In genomic region chr14:31283568-31284252, GRCh38 we compare ENCODE assay signal across 10 cellular contexts.
DNase-seq lines count a peak whose midpoint lies in the region; ATAC-seq, FAIRE-seq and TF ChIP-seq lines count a peak whose summit lies in the region.
"Had no signal": no experiment of that assay in that cellular context is flagged by ENCODE, and none has a peak within 500 bp of the region (broad histone marks: within the 10 kb centered on the region; RNA-seq: fewer than 3 reads in every experiment).

No MANE protein-coding gene starts in this region.

- ATAC-seq in GM18867 (IDR thresholded peaks at IDR 0.05; ENCODE audit: unreplicated experiment) (peak; percentile 77), HG02623 (IDR thresholded peaks at IDR 0.05; ENCODE audit: unreplicated experiment) (peak; percentile 71), HepG2 (no peak)

- POLR2A ChIA-PET in HepG2 (lab: Yijun Ruan, JAX): interaction anchor here (1.5 to 2.6 kb wide), 2 partner anchors 26 to 76 kb away, joined by 8 to 15 read pairs; partner anchors contain the start of gene HECTD1

- no peak for TF ChIP-seq POLR2A in HepG2 (IDR thresholded peaks at IDR 0.05; ENCODE audit: insufficient read depth in 1 of 2, low read depth in 2 of 2, low read length in 2 of 2)
- no peak for TF ChIP-seq POLR2A in erythroblast (IDR thresholded peaks at IDR 0.05; ENCODE audit: low read length)

- H3K4me3 ChIP-seq in HepG2 (replicated peaks in 1 of 3; ENCODE audit: insufficient read depth in 1 of 3, low read depth in 2 of 3, low read length in 3 of 3): no peak overlapping the region

- no peaks in the 10 kb centered on the region for H3K36me3 ChIP-seq in HepG2 (replicated peaks in 1 of 2; ENCODE audit: control insufficient read depth in 1 of 2, insufficient read depth in 2 of 2, low read length in 2 of 2)

- H3K4me1 ChIP-seq in HepG2 (ENCODE audit: insufficient read depth, low read length): peaks cover 56% of the 10 kb centered on the region

- CTCF ChIA-PET in HepG2 (lab: Yijun Ruan, JAX; ENCODE audit: low intra/inter-chr PET ratio, low total read pairs): no interaction called here

- peak overlapping the region; percentile 87 for H2AFZ ChIP-seq in HepG2 (ENCODE audit: low read length)

- TF ChIP-seq EP300 in HepG2 (IDR thresholded peaks at IDR 0.05; ENCODE audit: low read depth in 2 of 2, low read length in 2 of 2) (0 out of 4 replicates have a peak, but pooled peaks of 1 of the 2 experiments have one; percentile 20), HepG2 (CRISPR knock-in tag; IDR thresholded peaks at IDR 0.05; ENCODE audit: borderline replicate concordance) (no peak)

- no peaks in the 10 kb centered on the region for H3K27me3 ChIP-seq in HepG2 (ENCODE audit: control insufficient read depth in 1 of 2, insufficient read depth in 2 of 2, low read length in 2 of 2)

- in situ Hi-C loops in HepG2 (cut with HindIII; ENCODE audit: extremely low pct_ligation_motif_present, low pct_unique_long_range_greater_than_20kb): no loop called here

- H3K4me2 ChIP-seq in HepG2 (ENCODE audit: low read depth, low read length): no peak overlapping the region; the same call in 1 of the 2 replicates

- no peak for FAIRE-seq in HepG2 (lab: Jason Lieb, UNC)
- FAIRE-seq: endometrium had no signal

- intact Hi-C loops in HepG2 (cut with micrococcal nuclease; ENCODE audit: unreplicated experiment): no loop called here

- no TSS peak for BruUV-seq in HepG2 (replicated peaks; lab: Mats Ljungman, UMichigan)

- H4K20me1 ChIP-seq in HepG2 (ENCODE audit: insufficient read depth, low read length): no peaks in the 10 kb centered on the region

- TF ChIP-seq CTCF in HepG2 (CRISPR knock-in tag; IDR thresholded peaks at IDR 0.05): no peak

- H3K79me2 ChIP-seq in HepG2 (ENCODE audit: insufficient read depth, low read length): no peaks in the 10 kb centered on the region

- peak overlapping the region; percentile 9 for H3K27ac ChIP-seq in HepG2 (ENCODE audit: extremely low read length, insufficient read depth, low read length)

- WGBS in HepG2 (ENCODE audit: low lambda C conversion rate): 52% methylated on average over 3 of the region's 3 CpGs

- DNase-seq in NCI-H146 treated with DMSO at 0.1 percent for 48 hours (lab: John Stamatoyannopoulos, UW; ENCODE audit: unreplicated experiment): peak; percentile 5
- DNase-seq in HepG2 (ENCODE audit: low spot score): no peak
- no peak for DNase-seq in NCI-H1417 treated with DMSO at 0.1 percent for 48 hours (lab: John Stamatoyannopoulos, UW)
- no peak for DNase-seq in erythroblast (lab: John Stamatoyannopoulos, UW)
- no peak for DNase-seq in NCI-H2227 (lab: John Stamatoyannopoulos, UW; ENCODE audit: unreplicated experiment)
- DNase-seq in occipital lobe (lab: John Stamatoyannopoulos, UW): no peak
- DNase-seq: activated CD8-positive, alpha-beta memory T cell treated with anti-CD3 and anti-CD28 coated beads, Interleukin-2, amount 50 U/mL, for 4 hours had no signal

- no peak overlapping the region for H3K9ac ChIP-seq in HepG2 (ENCODE audit: insufficient read depth, low read depth, low read length)

- no peak for TF ChIP-seq RAD21 in HepG2 (CRISPR knock-in tag; IDR thresholded peaks at IDR 0.05)

- H3K9me3 ChIP-seq in HepG2 (ENCODE audit: low read length): peaks cover 7% of the 10 kb centered on the region

TF ChIP-seq in HepG2, 621 proteins besides CTCF, POLR2A, EP300 and RAD21 (continues in another document):
- peak; percentile 38; the same call in 1 of the 2 replicates for TF ChIP-seq NFE2L2 (IDR thresholded peaks at IDR 0.05; ENCODE audit: low read length)
- no peak for TF ChIP-seq PAF1 (CRISPR knock-in tag; IDR thresholded peaks at IDR 0.05)
- no peak for TF ChIP-seq ELF3 (CRISPR knock-in tag; IDR thresholded peaks at IDR 0.05)
- TF ChIP-seq DMAP1 (CRISPR knock-in tag; IDR thresholded peaks at IDR 0.05): no peak
- 0 out of 2 replicates have a peak, but pooled peaks have one; percentile 35 for TF ChIP-seq KAT2B (IDR thresholded peaks at IDR 0.05; ENCODE audit: borderline replicate concordance, low read depth, low read length)
- TF ChIP-seq FOXP1 (IDR thresholded peaks at IDR 0.05): no peak
- TF ChIP-seq FOXP1 (CRISPR knock-in tag; IDR thresholded peaks at IDR 0.05): peak; percentile 70
- no peak for TF ChIP-seq ZNF670 (CRISPR knock-in tag; IDR thresholded peaks at IDR 0.05; ENCODE audit: borderline replicate concordance)
- no peak for TF ChIP-seq GPBP1L1 (CRISPR knock-in tag; IDR thresholded peaks at IDR 0.05)
- peak; percentile 66; the same call in 1 of the 2 replicates for TF ChIP-seq SOX5 (CRISPR knock-in tag; IDR thresholded peaks at IDR 0.05; ENCODE audit: borderline replicate concordance)
- TF ChIP-seq ZNF362 (CRISPR knock-in tag; IDR thresholded peaks at IDR 0.05; ENCODE audit: borderline replicate concordance): 0 out of 2 replicates have a peak, but pooled peaks have one; percentile 7
- 0 out of 2 replicates have a peak, but pooled peaks have one; percentile 52 for TF ChIP-seq TOPORS (CRISPR knock-in tag; IDR thresholded peaks at IDR 0.05)
- TF ChIP-seq IRF2 (CRISPR knock-in tag; IDR thresholded peaks at IDR 0.05): no peak
- TF ChIP-seq POLR2AphosphoS2 (IDR thresholded peaks at IDR 0.05; ENCODE audit: low read depth, low read length): no peak
- no peak for TF ChIP-seq ZNF563 (CRISPR knock-in tag; IDR thresholded peaks at IDR 0.05)
- no peak for TF ChIP-seq ZNF609 (CRISPR knock-in tag; IDR thresholded peaks at IDR 0.05; ENCODE audit: borderline replicate concordance)
- TF ChIP-seq ONECUT2 (CRISPR knock-in tag; IDR thresholded peaks at IDR 0.05): peak; percentile 57; the same call in 1 of the 2 replicates
- TF ChIP-seq ATRX (CRISPR knock-in tag; IDR thresholded peaks at IDR 0.05; ENCODE audit: borderline replicate concordance): no peak
